In the genomic region with DNA sequence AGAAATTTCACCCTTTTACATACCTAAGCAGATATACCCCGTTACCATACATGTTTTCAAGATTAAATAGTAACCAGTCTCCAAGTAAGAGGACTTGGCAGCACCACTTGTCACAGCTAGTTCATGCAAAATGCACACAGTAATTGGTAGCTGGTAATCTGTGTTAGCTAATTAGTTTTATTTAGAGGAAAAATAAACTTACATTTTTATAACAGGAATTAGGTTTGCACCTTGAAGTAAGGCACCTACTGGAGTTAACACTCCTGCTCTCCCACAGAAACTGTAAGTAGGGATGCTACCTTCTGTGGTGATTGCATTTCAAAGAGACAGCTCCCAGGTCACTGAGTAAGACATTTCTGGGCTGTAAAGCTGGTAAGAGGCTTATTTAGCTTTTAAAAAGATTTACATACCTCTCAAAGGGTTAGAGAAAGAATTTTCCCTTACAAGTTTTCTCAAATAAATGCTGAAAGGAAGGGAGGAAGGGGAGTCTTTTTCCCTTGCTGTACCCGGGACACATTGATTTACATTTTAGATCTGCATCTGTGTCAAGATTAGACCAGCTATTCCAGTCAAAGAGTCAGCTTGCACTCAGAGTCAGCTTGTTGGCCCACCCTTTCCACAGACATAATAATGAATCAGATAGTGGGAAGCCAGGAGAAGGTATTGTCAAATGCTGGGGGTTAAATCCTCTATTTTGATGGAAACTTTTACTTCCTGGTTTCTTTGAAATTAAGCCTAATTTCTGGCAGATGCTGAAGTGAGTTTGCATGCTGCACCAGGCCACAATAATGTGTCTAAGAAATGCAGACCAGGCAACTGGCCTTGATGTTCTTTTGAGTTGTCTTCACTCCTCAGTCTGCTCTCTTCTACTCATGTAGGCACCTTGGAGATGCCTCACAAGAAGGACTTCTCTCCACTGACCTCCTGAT, we compare ENCODE assay signal across 8 cellular contexts.
A peak's percentile ranks its signal among the peaks of the same experiment; 100 is the strongest.
DNase-seq lines count a peak whose midpoint lies in the region; ATAC-seq lines count a peak whose summit lies in the region.

No MANE protein-coding gene starts in this region.

- no peak overlapping the region for H3K14ac ChIP-seq in trophoblast cell (ENCODE audit: low read length)

- peak overlapping the region; percentile 45 for H3K27ac ChIP-seq in GM23248
- H3K27ac ChIP-seq in trophoblast cell (ENCODE audit: low read depth, low read length), result peak overlapping the region; percentile 78

- H2BK120ac ChIP-seq in trophoblast cell (ENCODE audit: insufficient read depth, low read length, poor library complexity), result no peak overlapping the region

- no peak overlapping the region for H2AK5ac ChIP-seq in trophoblast cell (ENCODE audit: low read length)

- peak overlapping the region; percentile 72 for H2AFZ ChIP-seq in GM23248
- H2AFZ ChIP-seq in trophoblast cell (ENCODE audit: insufficient read depth, low read length, poor library complexity), result no peak overlapping the region

- H2BK12ac ChIP-seq in trophoblast cell (ENCODE audit: low read length), result no peak overlapping the region

- H4K20me1 ChIP-seq in GM23248 (ENCODE audit: insufficient read depth), result no peaks in the 10 kb centered on the region

- no peaks in the 10 kb centered on the region for H3K79me2 ChIP-seq in GM23248 (ENCODE audit: insufficient read depth)
- no peaks in the 10 kb centered on the region for H3K79me2 ChIP-seq in trophoblast cell (ENCODE audit: control insufficient read depth, insufficient read depth, low read length, poor library complexity)

- 11 to 12% methylated on average over 2 of the region's 2 CpGs for WGBS in GM23248 (ENCODE audit: low coverage in 1 of 2, low lambda C conversion rate in 2 of 2, missing lambda C conversion rate in 2 of 2), 2 experiments
- WGBS in trophoblast cell (ENCODE audit: extremely low coverage, insufficient coverage, insufficient read length), result no CpG with 5 or more reads among the region's 2 CpGs

- H3K27me3 ChIP-seq in GM23248 (replicated peaks; ENCODE audit: insufficient read depth) (no peaks in the 10 kb centered on the region), trophoblast cell (ENCODE audit: insufficient read depth, low read length) (no peaks in the 10 kb centered on the region)

- H2BK5ac ChIP-seq in trophoblast cell (ENCODE audit: low read depth, low read length, poor library complexity), result no peak overlapping the region

- peaks cover 36% of the 10 kb centered on the region for H3F3A ChIP-seq in GM23248 (ENCODE audit: insufficient read depth)

- no peak overlapping the region for H3K18ac ChIP-seq in trophoblast cell (ENCODE audit: low read length)

- peaks cover 35% of the 10 kb centered on the region for H3K4me1 ChIP-seq in GM23248 (ENCODE audit: insufficient read depth)
- H3K4me1 ChIP-seq in trophoblast cell (ENCODE audit: control insufficient read depth in 1 of 2, insufficient read depth in 2 of 2, low read length in 2 of 2), result peaks cover 5 to 18% of the 10 kb centered on the region in 2 experiments

- DNase-seq in GM23248 (peak; percentile 44), NCI-H82 (lab: John Stamatoyannopoulos, UW) (peak; percentile 82), cerebellar cortex (ENCODE audit: low spot score) (peak; percentile 65), trophoblast cell (no peak), HUDEP-2 (lab: John Stamatoyannopoulos, UW; ENCODE audit: unreplicated experiment in 76 of 76) (no peak), ecto neural progenitor cell (ENCODE audit: low spot score) (no peak)

- H3K36me3 ChIP-seq in GM23248 (ENCODE audit: low read depth) (no peaks in the 10 kb centered on the region), trophoblast cell (ENCODE audit: control insufficient read depth in 1 of 2, insufficient read depth in 2 of 2, low read length in 2 of 2) (no peaks in the 10 kb centered on the region)

- no peak overlapping the region for H4K91ac ChIP-seq in trophoblast cell (ENCODE audit: low read depth, low read length)

- H3K4me2 ChIP-seq in GM23248 (ENCODE audit: unreplicated experiment), result no peak overlapping the region
- no peak overlapping the region for H3K4me2 ChIP-seq in trophoblast cell (ENCODE audit: low read length)

- no peaks in the 10 kb centered on the region for H3K9me2 ChIP-seq in GM23248 (ENCODE audit: insufficient read depth)

- no peak overlapping the region for H3K4me3 ChIP-seq in GM23248
- no peak overlapping the region for H3K4me3 ChIP-seq in trophoblast cell (ENCODE audit: low read depth, low read length)

- no peak overlapping the region for H3K4ac ChIP-seq in trophoblast cell (ENCODE audit: low read depth, low read length)

- peak overlapping the region; percentile 19; the same call in 1 of the 2 replicates for H3K9ac ChIP-seq in GM23248
- no peak overlapping the region for H3K9ac ChIP-seq in trophoblast cell (ENCODE audit: low read length)

- no peak overlapping the region for H3K23ac ChIP-seq in trophoblast cell (ENCODE audit: low read length)

- ATAC-seq in HG03196 (IDR thresholded peaks at IDR 0.05; ENCODE audit: unreplicated experiment), result no peak
- ATAC-seq in HG03354 (IDR thresholded peaks at IDR 0.05; ENCODE audit: poor library complexity, severe bottlenecking, unreplicated experiment), result no peak

- H4K8ac ChIP-seq in trophoblast cell (ENCODE audit: low read depth, low read length), result no peak overlapping the region

- in situ Hi-C loops in GM23248 (cut with MboI), result no loop called here

- peaks cover 23% of the 10 kb centered on the region for H3K79me1 ChIP-seq in trophoblast cell (ENCODE audit: low read length)

- no peaks in the 10 kb centered on the region for H3K9me3 ChIP-seq in GM23248 (ENCODE audit: low read depth)
- H3K9me3 ChIP-seq in trophoblast cell (ENCODE audit: insufficient read depth, low read depth, low read length), result no peaks in the 10 kb centered on the region

- no peak overlapping the region for H4K12ac ChIP-seq in trophoblast cell (ENCODE audit: low read depth, low read length)

Comparison
In these comparisons a context has a peak if more than half of its experiments do, and no peak if none do; other contexts are left out.
1. DNase-seq: peak in GM23248 (single experiment), NCI-H82 (single experiment) and cerebellar cortex (single experiment); none in trophoblast cell (0 of 2), HUDEP-2 (0 of 76) and ecto neural progenitor cell (single experiment).